In genomic region chr10:61733358-61733940, GRCh38 we compare ENCODE assay signal across 8 cellular contexts.
DNase-seq lines count a peak whose midpoint lies in the region; ATAC-seq and TF ChIP-seq lines count a peak whose summit lies in the region.

No MANE protein-coding gene starts in this region.

- no peak for DNase-seq in AG09309 (ENCODE audit: low read depth)
- DNase-seq in GM06990 (ENCODE audit: extremely low read depth, insufficient read length) = no peak
- DNase-seq in NCI-H146 treated with DMSO at 0.1 percent for 48 hours (lab: John Stamatoyannopoulos, UW; ENCODE audit: unreplicated experiment) = peak; percentile 24
- peak; percentile 39 for DNase-seq in amniotic stem cell (lab: John Stamatoyannopoulos, UW)
- DNase-seq in iris pigment epithelial cell (ENCODE audit: low read depth) = peak; percentile 59
- no peak for DNase-seq in upper lobe of left lung

- WGBS in upper lobe of left lung, 2 donors = 88 to 94% methylated on average over 1 of the region's 1 CpG

- ATAC-seq in upper lobe of left lung (ENCODE audit: low FRiP score in 2 of 2) (peak in 1 of 2 donors; percentile 61), HG03460 (IDR thresholded peaks at IDR 0.05; ENCODE audit: unreplicated experiment) (no peak), HG02571 (IDR thresholded peaks at IDR 0.05; ENCODE audit: unreplicated experiment) (no peak)

- H3K27ac ChIP-seq in upper lobe of left lung = no peak overlapping the region

- no peaks in the 10 kb centered on the region for H3K36me3 ChIP-seq in GM06990 (ENCODE audit: control insufficient read depth, insufficient read depth, low read length)
- no peaks in the 10 kb centered on the region for H3K36me3 ChIP-seq in upper lobe of left lung

- TF ChIP-seq EP300 in upper lobe of left lung (IDR thresholded peaks at IDR 0.05) = no peak

- no peaks in the 10 kb centered on the region; the same call in 1 of the 2 replicates for H3K27me3 ChIP-seq in GM06990 (replicated peaks; ENCODE audit: control insufficient read depth, insufficient read depth, low read length)
- H3K27me3 ChIP-seq in upper lobe of left lung = no peaks in the 10 kb centered on the region

- H3K4me1 ChIP-seq in upper lobe of left lung = no peaks in the 10 kb centered on the region

- H3K4me3 ChIP-seq in AG09309 (ENCODE audit: control insufficient read depth, low read depth, low read length) (no peak overlapping the region), GM06990 (replicated peaks; ENCODE audit: low read depth, low read length) (no peak overlapping the region), upper lobe of left lung (no peak overlapping the region)

- no peak for TF ChIP-seq POLR2A in upper lobe of left lung (IDR thresholded peaks at IDR 0.05)

- no peaks in the 10 kb centered on the region for H3K9me3 ChIP-seq in upper lobe of left lung

- TF ChIP-seq CTCF in AG09309 (IDR thresholded peaks at IDR 0.05; ENCODE audit: control insufficient read depth, insufficient read depth, low read depth, low read length, missing control alignments) = peak; percentile 67
- peak; percentile 59 for TF ChIP-seq CTCF in GM06990 (IDR thresholded peaks at IDR 0.05; ENCODE audit: insufficient read depth, low read length, poor library complexity, severe bottlenecking)
- TF ChIP-seq CTCF in upper lobe of left lung (IDR thresholded peaks at IDR 0.05) = peak in 5 of 6 experiments; percentile 13 to 55 (median 46)

Comparison
In these comparisons a context has a peak if more than half of its experiments do, and no peak if none do; other contexts are left out.
1. DNase-seq: peak in NCI-H146 treated with DMSO at 0.1 percent for 48 hours (single experiment), amniotic stem cell (single experiment) and iris pigment epithelial cell (single experiment); none in AG09309 (single experiment), GM06990 (single experiment) and upper lobe of left lung (0 of 2).
2. Peak in every context shown above with its lines, with median percentiles within 50 percentile points of each other: CTCF ChIP-seq.